1 cellular context compared by ENCODE assay signal in the genomic region with DNA sequence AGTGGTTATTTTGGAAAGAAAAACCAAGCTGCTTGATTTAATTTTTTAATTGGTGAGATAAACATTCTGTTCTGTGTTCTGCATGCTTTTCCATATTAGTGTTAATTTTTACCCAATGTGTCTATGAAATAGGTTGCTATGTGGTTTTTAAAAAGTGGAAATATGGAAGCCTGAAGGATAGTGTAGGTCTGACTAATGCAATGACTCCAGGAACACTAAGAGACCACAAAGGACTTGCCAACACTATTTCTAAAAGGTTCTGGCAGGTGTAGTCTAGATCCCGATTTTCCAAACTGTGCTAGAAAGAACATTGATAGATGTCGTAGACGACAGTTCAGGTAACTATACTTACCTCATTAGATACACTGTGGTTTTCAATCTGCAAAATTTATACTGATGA.
TF ChIP-seq lines count a peak whose summit lies in the region.

No MANE protein-coding gene starts in this region.

TF ChIP-seq in IMR-90, 13 proteins besides CTCF, POLR2A, EP300 and RAD21 (continued from another document):
- TF ChIP-seq FOS (IDR thresholded peaks at IDR 0.05; ENCODE audit: low read depth, low read length) (no peak), MAFK (IDR thresholded peaks at IDR 0.05; ENCODE audit: low read depth, low read length) (no peak), MXI1 (IDR thresholded peaks at IDR 0.05; ENCODE audit: borderline replicate concordance, low read depth, low read length) (no peak), NFE2L2 (IDR thresholded peaks at IDR 0.05; ENCODE audit: low read depth, low read length) (no peak), SMC3 (IDR thresholded peaks at IDR 0.05; ENCODE audit: low read depth, low read length) (no peak), RFX5 (IDR thresholded peaks at IDR 0.05; ENCODE audit: low read depth, low read length) (no peak), MAZ (IDR thresholded peaks at IDR 0.05; ENCODE audit: borderline replicate concordance, low read depth, low read length) (no peak), CEBPB (IDR thresholded peaks at IDR 0.05; ENCODE audit: low read depth, low read length) (no peak), RCOR1 (IDR thresholded peaks at IDR 0.05; ENCODE audit: insufficient replicate concordance, low read length) (no peak), BHLHE40 (IDR thresholded peaks at IDR 0.05; ENCODE audit: low read depth, low read length) (no peak)
- TF ChIP-seq, protein P1, sequence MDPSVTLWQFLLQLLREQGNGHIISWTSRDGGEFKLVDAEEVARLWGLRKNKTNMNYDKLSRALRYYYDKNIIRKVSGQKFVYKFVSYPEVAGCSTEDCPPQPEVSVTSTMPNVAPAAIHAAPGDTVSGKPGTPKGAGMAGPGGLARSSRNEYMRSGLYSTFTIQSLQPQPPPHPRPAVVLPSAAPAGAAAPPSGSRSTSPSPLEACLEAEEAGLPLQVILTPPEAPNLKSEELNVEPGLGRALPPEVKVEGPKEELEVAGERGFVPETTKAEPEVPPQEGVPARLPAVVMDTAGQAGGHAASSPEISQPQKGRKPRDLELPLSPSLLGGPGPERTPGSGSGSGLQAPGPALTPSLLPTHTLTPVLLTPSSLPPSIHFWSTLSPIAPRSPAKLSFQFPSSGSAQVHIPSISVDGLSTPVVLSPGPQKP (IDR thresholded peaks at IDR 0.05; ENCODE audit: borderline replicate concordance, low read depth, low read length) = no peak
